Comparison of ENCODE assay signal across 34 cellular contexts in the genomic region with DNA sequence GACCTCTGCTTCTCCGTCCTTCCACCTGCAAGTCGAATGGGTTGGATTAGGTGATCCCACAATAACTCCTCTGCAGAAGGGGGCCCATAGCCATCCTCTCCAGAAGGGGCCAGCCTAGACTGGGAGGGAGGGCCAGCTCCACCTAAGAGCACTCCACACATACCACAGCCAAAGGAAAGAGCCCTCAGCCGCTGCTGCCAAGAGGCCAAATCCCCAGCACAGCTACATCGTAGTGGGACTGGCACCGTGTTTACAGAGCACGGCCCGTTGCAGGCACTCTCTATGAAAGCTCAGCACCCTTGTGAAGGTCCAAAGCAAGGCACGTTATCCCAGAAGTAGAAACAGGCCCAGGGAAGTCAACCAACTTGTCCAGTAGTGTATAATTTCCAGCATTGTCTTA. TPM values are rescaled to one million over a fixed set of nuclear protein-coding genes. Genes with fewer than 3 reads are reported as not detected.
A peak's percentile ranks its signal among the peaks of the same experiment; 100 is the strongest.
DNase-seq lines count a peak whose midpoint lies in the region; ATAC-seq and TF ChIP-seq lines count a peak whose summit lies in the region.
"Had no signal": no experiment of that assay in that cellular context is flagged by ENCODE, and none has a peak within 500 bp of the region (broad histone marks: within the 10 kb centered on the region; RNA-seq: fewer than 3 reads in every experiment).

No MANE protein-coding gene starts in this region.

- H3K9me3 ChIP-seq in neural cell (ENCODE audit: low read length): no peaks in the 10 kb centered on the region
- H3K9me3 ChIP-seq in uterus: no peaks in the 10 kb centered on the region
- H3K9me3 ChIP-seq: gastrocnemius medialis, MG63, spleen had no signal

- H3K4me3 ChIP-seq in neural cell (ENCODE audit: low read length): no peak overlapping the region
- no peak overlapping the region for H3K4me3 ChIP-seq in uterus
- H3K4me3 ChIP-seq in brain microvascular endothelial cell (ENCODE audit: low read depth, low read length): no peak overlapping the region
- H3K4me3 ChIP-seq: gastrocnemius medialis, MG63, SJSA1, spleen had no signal

- no peak overlapping the region for H3K4me2 ChIP-seq in neural cell (ENCODE audit: low read length)

- no peak overlapping the region for H2AFZ ChIP-seq in neural cell (ENCODE audit: low read depth, low read length)

- no peaks in the 10 kb centered on the region for H3F3A ChIP-seq in neural cell (ENCODE audit: insufficient read depth, low read length, poor library complexity, severe bottlenecking)

- H3K36me3 ChIP-seq in neural cell (ENCODE audit: insufficient read depth, low read length): no peaks in the 10 kb centered on the region
- H3K36me3 ChIP-seq in uterus: no peaks in the 10 kb centered on the region
- H3K36me3 ChIP-seq in brain microvascular endothelial cell (replicated peaks): no peaks in the 10 kb centered on the region
- H3K36me3 ChIP-seq: gastrocnemius medialis, MG63, SJSA1, spleen had no signal

- TF ChIP-seq POLR2A in uterus (IDR thresholded peaks at IDR 0.05): no peak

- H3K36me3 Mint-ChIP-seq in glutamatergic neuron (ENCODE audit: unreplicated experiment): peaks cover 5% of the 10 kb centered on the region
- H3K36me3 Mint-ChIP-seq: activated CD8-positive, alpha-beta memory T cell treated with anti-CD3 and anti-CD28 coated beads, Interleukin-2, amount 10 ng/mL, durations not matched to agents 7 days and 5 days; stimulated activated memory B cell treated with anti-CD40 and anti-IgM and Interleukin-4, amounts not matched to agents 10 μg/mL and 1 μg/mL and 100 μg/mL, for 72 hours had no signal

- no peak for TF ChIP-seq RAD21 in neural cell (conservative IDR thresholded peaks at IDR 0.05)

- intact Hi-C loops in uterus (cut with DNase I; ENCODE audit: low total_unique reads): no loop called here

- H3K27ac ChIP-seq in neural cell (ENCODE audit: low read length): no peak overlapping the region
- H3K27ac ChIP-seq in uterus: peak overlapping the region; percentile 75 to 80
- H3K27ac ChIP-seq in brain microvascular endothelial cell: no peak overlapping the region
- H3K27ac ChIP-seq: 22Rv1, gastrocnemius medialis, SJSA1 had no signal

- in situ Hi-C loops in brain microvascular endothelial cell (cut with HindIII; ENCODE audit: low pct_ligation_motif_present, low sequenced_read_pairs): no loop called here

- peak; percentile 16 for DNase-seq in NCI-H2029 (lab: John Stamatoyannopoulos, UW)
- DNase-seq in NCI-H2029 treated with DMSO at 0.1 percent for 48 hours (lab: John Stamatoyannopoulos, UW): no peak
- peak; percentile 6 for DNase-seq in glutamatergic neuron
- no peak for DNase-seq in uterus
- DNase-seq in NCI-H128 (lab: John Stamatoyannopoulos, UW; ENCODE audit: unreplicated experiment): no peak
- no peak for DNase-seq in brain microvascular endothelial cell
- DNase-seq: activated CD4-positive, alpha-beta T cell treated with anti-CD3 and anti-CD28 coated beads, Interleukin-2, amount 50 U/mL, for 1 hour; activated CD8-positive, alpha-beta memory T cell treated with anti-CD3 and anti-CD28 coated beads, Interleukin-2, amount 10 ng/mL, durations not matched to agents 7 days and 5 days; activated naive CD4-positive, alpha-beta T cell treated with anti-CD3 and anti-CD28 coated beads for 36 hours; activated T-cell treated with anti-CD3 and anti-CD28 coated beads, Interleukin-2, amount 50 U/mL, for 72 hours; amniotic stem cell; cortex of kidney; DND-41; endodermal cell; gastrocnemius medialis; GOT3; KBM-7; kidney; mammary epithelial cell; MG63; NCI-H1417 treated with DMSO at 0.1 percent for 48 hours; NCI-H2171; NCI-H524 treated with DMSO at 0.1 percent for 48 hours; NK-92 treated with Interleukin-12 subunit alpha and Interleukin-12 subunit beta, amount 100 ng/mL, for 24 hours; retina; spleen; stimulated activated CD4-positive, alpha-beta T cell treated with anti-CD3 and anti-CD28 coated beads, Interleukin-4, amount 100 ng/mL, for 1 hour had no signal

- peak overlapping the region; percentile 73 for H3K9ac ChIP-seq in neural cell (ENCODE audit: low read length)

- no peaks in the 10 kb centered on the region for H4K20me1 ChIP-seq in neural cell (ENCODE audit: insufficient read depth)

- H3K27me3 ChIP-seq in neural cell (ENCODE audit: insufficient read depth, low read depth, low read length) (no peaks in the 10 kb centered on the region), uterus (no peaks in the 10 kb centered on the region), brain microvascular endothelial cell (replicated peaks) (peaks cover 74% of the 10 kb centered on the region)
- H3K27me3 ChIP-seq: MG63 had no signal

- no peak for ATAC-seq in GM21786 (IDR thresholded peaks at IDR 0.05; ENCODE audit: unreplicated experiment)
- ATAC-seq: activated CD8-positive, alpha-beta memory T cell treated with anti-CD3 and anti-CD28 coated beads, Interleukin-2, amount 10 ng/mL, durations not matched to agents 7 days and 5 days; activated T-cell treated with anti-CD3 and anti-CD28 coated beads, Interleukin-2, amount 50 U/mL, for 72 hours; gastrocnemius medialis; Panc1; stimulated activated memory B cell treated with anti-CD40 and anti-IgM and Interleukin-4, amounts not matched to agents 10 μg/mL and 1 μg/mL and 100 μg/mL, for 72 hours had no signal

- peaks cover 34% of the 10 kb centered on the region for H3K9me3 Mint-ChIP-seq in glutamatergic neuron (ENCODE audit: unreplicated experiment)
- H3K9me3 Mint-ChIP-seq: activated naive CD4-positive, alpha-beta T cell treated with anti-CD3 and anti-CD28 coated beads for 36 hours; activated T-cell treated with anti-CD3 and anti-CD28 coated beads, Interleukin-2, amount 50 U/mL, for 72 hours; endodermal cell; stimulated activated memory B cell treated with anti-CD40 and anti-IgM and Interleukin-4, amounts not matched to agents 10 μg/mL and 1 μg/mL and 100 μg/mL, for 72 hours; T-helper 1 cell treated with Interleukin-12 subunit alpha and Interleukin-12 subunit beta and Interleukin-4 antibody, amounts not matched to agents 30 μg/mL and 1 μg/mL, for 36 hours had no signal

- H3K4me1 Mint-ChIP-seq in glutamatergic neuron (ENCODE audit: low read depth, unreplicated experiment): peaks cover 45% of the 10 kb centered on the region

- peak overlapping the region; percentile 63 for H3K4me3 Mint-ChIP-seq in glutamatergic neuron (ENCODE audit: unreplicated experiment)
- H3K4me3 Mint-ChIP-seq: activated CD8-positive, alpha-beta memory T cell treated with anti-CD3 and anti-CD28 coated beads, Interleukin-2, amount 10 ng/mL, durations not matched to agents 7 days and 5 days; activated naive CD4-positive, alpha-beta T cell treated with anti-CD3 and anti-CD28 coated beads for 36 hours; activated T-cell treated with anti-CD3 and anti-CD28 coated beads, Interleukin-2, amount 50 U/mL, for 72 hours; endodermal cell; stimulated activated memory B cell treated with anti-CD40 and anti-IgM and Interleukin-4, amounts not matched to agents 10 μg/mL and 1 μg/mL and 100 μg/mL, for 72 hours had no signal

- H3K27ac Mint-ChIP-seq in glutamatergic neuron (ENCODE audit: unreplicated experiment): peak overlapping the region; percentile 72
- H3K27ac Mint-ChIP-seq: activated CD8-positive, alpha-beta memory T cell treated with anti-CD3 and anti-CD28 coated beads, Interleukin-2, amount 10 ng/mL, durations not matched to agents 7 days and 5 days; activated naive CD4-positive, alpha-beta T cell treated with anti-CD3 and anti-CD28 coated beads for 36 hours; activated T-cell treated with anti-CD3 and anti-CD28 coated beads, Interleukin-2, amount 50 U/mL, for 72 hours; endodermal cell; stimulated activated memory B cell treated with anti-CD40 and anti-IgM and Interleukin-4, amounts not matched to agents 10 μg/mL and 1 μg/mL and 100 μg/mL, for 72 hours had no signal

- H3K4me1 ChIP-seq in uterus: peaks cover 3 to 28% of the 10 kb centered on the region in 2 donors

- no peaks in the 10 kb centered on the region for H3K9me2 ChIP-seq in neural cell (ENCODE audit: insufficient read depth, low read length)

- peaks cover 19% of the 10 kb centered on the region for H3K27me3 Mint-ChIP-seq in glutamatergic neuron (ENCODE audit: unreplicated experiment)

- no peak for TF ChIP-seq CTCF in glutamatergic neuron (IDR thresholded peaks at IDR 0.05; ENCODE audit: partially characterized antibody, unreplicated experiment)
- no peak for TF ChIP-seq CTCF in neural cell (IDR thresholded peaks at IDR 0.05; ENCODE audit: poor library complexity, severe bottlenecking)
- no peak for TF ChIP-seq CTCF in uterus (IDR thresholded peaks at IDR 0.05)
- no peak for TF ChIP-seq CTCF in brain microvascular endothelial cell (IDR thresholded peaks at IDR 0.05; ENCODE audit: low read depth, low read length, missing control alignments)

- no peak for TF ChIP-seq EP300 in neural cell (conservative IDR thresholded peaks at IDR 0.05; ENCODE audit: poor library complexity, severe bottlenecking)

- H3K79me2 ChIP-seq in neural cell (replicated peaks; ENCODE audit: insufficient read depth, low read length): peaks cover 55% of the 10 kb centered on the region

TF ChIP-seq in neural cell, 6 proteins besides CTCF, POLR2A, EP300 and RAD21:
- TF ChIP-seq EZH2 (IDR thresholded peaks at IDR 0.05; ENCODE audit: borderline replicate concordance, insufficient read depth, low read length, poor library complexity, severe bottlenecking): no peak

RNA-seq across cellular contexts. Expression of gene KCNH2, which starts 5.4 kb away (rescaled TPM):
- total RNA-seq in glutamatergic neuron (ENCODE audit: unreplicated experiment): 73.7 TPM
- 24.4 and 35.5 TPM in 2 replicates for polyA plus RNA-seq in neural cell
- polyA minus RNA-seq in neural cell: 45.4 and 48.0 TPM in 2 replicates
- total RNA-seq in uterus: 10 to 100 TPM in 3 of 4 donors, 1 to 10 TPM in 1; 9.1 to 51.0 (median 22.8) TPM
- total RNA-seq: SJSA1 had no signal
- polyA plus RNA-seq: mammary epithelial cell had no signal

RNA-seq across cellular contexts. Expression of gene NOS3, which starts 18.1 kb away (rescaled TPM):
- total RNA-seq in glutamatergic neuron (ENCODE audit: unreplicated experiment): 0.86 TPM
- polyA plus RNA-seq in neural cell: not detected in 2 replicates
- polyA minus RNA-seq in neural cell: not detected in 2 replicates
- total RNA-seq in uterus: 10 to 100 TPM in 2 of 4 donors, 1 to 10 TPM in 2; 6.6 to 50.1 (median 15.8) TPM
- total RNA-seq: SJSA1 had no signal

RNA-seq across cellular contexts. Expression of gene ATG9B, which starts 51.5 kb away (rescaled TPM):
- total RNA-seq in glutamatergic neuron (ENCODE audit: unreplicated experiment): 9.4 TPM
- polyA plus RNA-seq in neural cell: 1.2 and 1.4 TPM in 2 replicates
- polyA minus RNA-seq in neural cell: 0.58 TPM in 1 of 2 replicates, not detected in the other
- 1 to 10 TPM in 1 of 4 donors, under 1 TPM in 2, not detected in 1; 0.55 to 1.5 (median 0.76) TPM for total RNA-seq in uterus
- total RNA-seq: SJSA1 had no signal

RNA-seq across cellular contexts. Expression of gene ABCB8, which starts 55.5 kb away (rescaled TPM):
- total RNA-seq in glutamatergic neuron (ENCODE audit: unreplicated experiment): 57.1 TPM
- polyA plus RNA-seq in neural cell: 34.4 and 40.5 TPM in 2 replicates
- 49.4 and 51.7 TPM in 2 replicates for polyA minus RNA-seq in neural cell
- total RNA-seq in uterus: 10 to 100 TPM; 18.7 to 54.3 (median 26.0) TPM

Comparison
In these comparisons a context has a peak if more than half of its experiments do, and no peak if none do; other contexts are left out.
1. DNase-seq: peak in NCI-H2029 (single experiment) and glutamatergic neuron (single experiment); none in NCI-H2029 treated with DMSO at 0.1 percent for 48 hours (single experiment), uterus (0 of 2), NCI-H128 (single experiment) and brain microvascular endothelial cell (single experiment).
2. H3K27ac ChIP-seq: peak in uterus (2 of 2); none in neural cell (single experiment) and brain microvascular endothelial cell (single experiment).